ENCODE assay signal across 18 cellular contexts in genomic region chr3:83514130-83514914, GRCh38.
DNase-seq lines count a peak whose midpoint lies in the region; ATAC-seq and TF ChIP-seq lines count a peak whose summit lies in the region.
"Had no signal": no experiment of that assay in that cellular context is flagged by ENCODE, and none has a peak within 500 bp of the region (broad histone marks: within the 10 kb centered on the region; RNA-seq: fewer than 3 reads in every experiment).

No MANE protein-coding gene starts in this region.

- no peaks in the 10 kb centered on the region for H3K36me3 ChIP-seq in DND-41 (ENCODE audit: insufficient read depth, low read length)
- H3K36me3 ChIP-seq in Loucy (ENCODE audit: insufficient read depth, low read length): no peaks in the 10 kb centered on the region
- H3K36me3 ChIP-seq: HAP-1 had no signal

- DNase-seq in DND-41 (no peak), astrocyte of the spinal cord (ENCODE audit: low read depth, low spot score) (peak; percentile 49), islet precursor cell (peak; percentile 93), lower leg skin (ENCODE audit: low spot score in 2 of 2) (no peak), mesenteric fat pad (ENCODE audit: low spot score) (no peak)
- no peak for DNase-seq in stimulated activated CD4-positive, alpha-beta T cell treated with anti-CD3 and anti-CD28 coated beads, Interleukin-2, amount 100 ng/mL, for 48 hours
- DNase-seq: activated B cell treated with CpG ODN at 0.5 μM for 24 hours; activated CD8-positive, alpha-beta memory T cell treated with anti-CD3 and anti-CD28 coated beads for 24 hours; NCI-H1930; NCI-H524; retina; stimulated activated CD4-positive, alpha-beta T cell treated with anti-CD3 and anti-CD28 coated beads, Interleukin-1b, Interleukin-23, amount 100 ng/mL, for 48 hours had no signal

- no peak overlapping the region for H3K9ac ChIP-seq in DND-41 (ENCODE audit: low read depth, low read length)
- H3K9ac ChIP-seq in Loucy (ENCODE audit: low read depth, low read length, poor library complexity, severe bottlenecking): no peak overlapping the region

- no peak overlapping the region; the same call in 1 of the 2 replicates for H2AFZ ChIP-seq in DND-41 (ENCODE audit: low read depth, low read length)
- no peak overlapping the region for H2AFZ ChIP-seq in Loucy (ENCODE audit: low read length)

- H4K20me1 ChIP-seq in DND-41 (ENCODE audit: insufficient read depth, low read length) (no peaks in the 10 kb centered on the region), Loucy (ENCODE audit: insufficient read depth, low read length, poor library complexity, severe bottlenecking) (no peaks in the 10 kb centered on the region)

- TF ChIP-seq POLR2A in lower leg skin (IDR thresholded peaks at IDR 0.05): no peak

- no peaks in the 10 kb centered on the region for H3K79me2 ChIP-seq in DND-41 (ENCODE audit: insufficient read depth, low read length)
- H3K79me2 ChIP-seq in Loucy (ENCODE audit: insufficient read depth, low read length): no peaks in the 10 kb centered on the region

- in situ Hi-C loops in astrocyte of the spinal cord (cut with HindIII; ENCODE audit: low sequenced_read_pairs): no loop called here

- H3K9me3 ChIP-seq in DND-41 (ENCODE audit: insufficient read depth, low read length, severe bottlenecking) (peaks cover 5% of the 10 kb centered on the region), Loucy (ENCODE audit: insufficient read depth, low read depth, low read length) (no peaks in the 10 kb centered on the region)
- H3K9me3 ChIP-seq: HAP-1 had no signal

- H3K4me3 ChIP-seq in DND-41 (ENCODE audit: low read depth in 1 of 2, low read length in 2 of 2) (no peak overlapping the region), Loucy (ENCODE audit: low read length, poor library complexity, severe bottlenecking) (no peak overlapping the region), astrocyte of the spinal cord (ENCODE audit: low read depth, low read length) (no peak overlapping the region), lower leg skin (ENCODE audit: low read depth, poor library complexity, severe bottlenecking) (no peak overlapping the region)
- H3K4me3 ChIP-seq: HAP-1 had no signal

- ATAC-seq in DND-41 (ENCODE audit: insufficient read depth, low read depth) (no peak), GM18870 (IDR thresholded peaks at IDR 0.05; ENCODE audit: unreplicated experiment) (no peak)
- ATAC-seq: activated T-helper 17 cell treated with anti-CD3 and anti-CD28 coated beads, Interleukin-2, amount 50 U/mL, for 72 hours; foreskin keratinocyte; Panc1 had no signal

- intact Hi-C loops in lower leg skin (cut with DNase I; ENCODE audit: low total_unique reads): no loop called here

- no peak overlapping the region for H3K4me2 ChIP-seq in DND-41 (ENCODE audit: insufficient read depth, low read length)
- H3K4me2 ChIP-seq in Loucy (ENCODE audit: low read depth, low read length, poor library complexity, severe bottlenecking): peak overlapping the region; percentile 43

- H3K4me1 ChIP-seq in DND-41 (ENCODE audit: insufficient read depth, low read length) (peaks cover 28% of the 10 kb centered on the region), Loucy (ENCODE audit: insufficient read depth, low read length, poor library complexity, severe bottlenecking) (peaks cover 18% of the 10 kb centered on the region)
- H3K4me1 ChIP-seq: foreskin keratinocyte, HAP-1 had no signal

- no peaks in the 10 kb centered on the region for H3K9me2 ChIP-seq in Loucy (replicated peaks; ENCODE audit: low read depth, low read length)

- WGBS in lower leg skin, 2 donors: 91% methylated on average over 6 of the region's 6 CpGs

- no peak for TF ChIP-seq CTCF in DND-41 (IDR thresholded peaks at IDR 0.05; ENCODE audit: borderline replicate concordance, extremely low read depth, low read length, poor library complexity, severe bottlenecking)
- TF ChIP-seq CTCF in Loucy (conservative IDR thresholded peaks at IDR 0.05; ENCODE audit: low read length): no peak
- no peak for TF ChIP-seq CTCF in astrocyte of the spinal cord (IDR thresholded peaks at IDR 0.05; ENCODE audit: low read depth, low read length)
- TF ChIP-seq CTCF in lower leg skin (IDR thresholded peaks at IDR 0.05): no peak

- H3K27me3 ChIP-seq in DND-41 (ENCODE audit: insufficient read depth, low read length, poor library complexity): no peaks in the 10 kb centered on the region
- H3K27me3 ChIP-seq in Loucy (ENCODE audit: insufficient read depth, low read length, poor library complexity, severe bottlenecking): no peaks in the 10 kb centered on the region
- H3K27me3 ChIP-seq: foreskin keratinocyte had no signal

- H3K27ac ChIP-seq in DND-41 (ENCODE audit: low read length): peak overlapping the region; percentile 70; the same call in 1 of the 2 replicates
- H3K27ac ChIP-seq: foreskin keratinocyte had no signal

- H3F3A ChIP-seq in Loucy (ENCODE audit: low read depth): no peaks in the 10 kb centered on the region

Comparison
In these comparisons a context has a peak if more than half of its experiments do, and no peak if none do; other contexts are left out.
1. DNase-seq: peak in astrocyte of the spinal cord (single experiment) and islet precursor cell (single experiment); none in DND-41 (single experiment), lower leg skin (0 of 2), stimulated activated CD4-positive, alpha-beta T cell treated with anti-CD3 and anti-CD28 coated beads, Interleukin-2, amount 100 ng/mL, for 48 hours (0 of 2) and mesenteric fat pad (single experiment).